Comparison of ENCODE assay signal across 12 cellular contexts in genomic region chr19:41997851-41998229, GRCh38. TPM values are rescaled to one million over a fixed set of nuclear protein-coding genes. Genes with fewer than 3 reads are reported as not detected.
DNase-seq lines count a peak whose midpoint lies in the region; ATAC-seq, FAIRE-seq and TF ChIP-seq lines count a peak whose summit lies in the region.
"Had no signal": no experiment of that assay in that cellular context is flagged by ENCODE, and none has a peak within 500 bp of the region (broad histone marks: within the 10 kb centered on the region; RNA-seq: fewer than 3 reads in every experiment).

No MANE protein-coding gene starts in this region.

- H3K27ac Mint-ChIP-seq in GM23338: no peak overlapping the region

- no peaks in the 10 kb centered on the region; the same call in 1 of the 2 replicates for H3K36me3 ChIP-seq in GM23338 (ENCODE audit: insufficient read depth)
- H3K36me3 ChIP-seq in OCI-LY1 (ENCODE audit: insufficient read depth, low read length): no peaks in the 10 kb centered on the region
- H3K36me3 ChIP-seq in stomach: no peaks in the 10 kb centered on the region

- intact Hi-C loops in stomach (cut with DNase I; ENCODE audit: low total_unique reads): no loop called here

- H2AFZ ChIP-seq in GM23338 (no peak overlapping the region), OCI-LY1 (ENCODE audit: low read length) (no peak overlapping the region)
- H2AFZ ChIP-seq: hepatocyte had no signal

- no peaks in the 10 kb centered on the region for H3K9me2 ChIP-seq in GM23338 (ENCODE audit: insufficient read depth)
- no peaks in the 10 kb centered on the region for H3K9me2 ChIP-seq in OCI-LY1 (ENCODE audit: low read depth, low read length)

- H3F3A ChIP-seq in GM23338 (replicated peaks; ENCODE audit: low read depth) (peaks cover 23% of the 10 kb centered on the region; the same call in 1 of the 2 replicates), OCI-LY1 (ENCODE audit: insufficient read depth, low read length) (no peaks in the 10 kb centered on the region)

- H3K4me3 Mint-ChIP-seq in GM23338: peak overlapping the region; percentile 70

- H3K4me1 ChIP-seq in GM23338 (ENCODE audit: insufficient read depth): peaks cover 18% of the 10 kb centered on the region
- H3K4me1 ChIP-seq in OCI-LY1 (ENCODE audit: insufficient read depth, low read length, severe bottlenecking): peaks cover 19% of the 10 kb centered on the region
- H3K4me1 ChIP-seq in stomach: peaks cover 19 to 39% (median 32%) of the 10 kb centered on the region in 4 donors

- 3 to 12% (median 10%) methylated on average over 14 of the region's 14 CpGs for WGBS in stomach, 5 donors

- H3K27me3 ChIP-seq in GM23338 (ENCODE audit: insufficient read depth) (peaks cover 72% of the 10 kb centered on the region), OCI-LY1 (ENCODE audit: insufficient read depth, low read length) (peaks cover 14% of the 10 kb centered on the region), layer of hippocampus (ENCODE audit: control insufficient read depth, insufficient read depth, low read length) (peaks cover 28% of the 10 kb centered on the region), stomach (peaks cover 11 to 98% (median 96%) of the 10 kb centered on the region in 3 donors)

- peaks cover 34% of the 10 kb centered on the region for H3K4me1 Mint-ChIP-seq in GM23338

- H3K4me3 ChIP-seq in GM23338: peak overlapping the region; percentile 58
- H3K4me3 ChIP-seq in OCI-LY1 (ENCODE audit: low read depth, low read length, poor library complexity, severe bottlenecking): peak overlapping the region; percentile 14
- no peak overlapping the region for H3K4me3 ChIP-seq in stomach
- H3K4me3 ChIP-seq: hepatocyte, mucosa of descending colon had no signal

- H3K9me3 Mint-ChIP-seq in GM23338: no peaks in the 10 kb centered on the region

- FAIRE-seq in D721Med (lab: Jason Lieb, UNC): no peak

- peak; percentile 2 for ATAC-seq in GM23338
- no peak for ATAC-seq in HG03097 (IDR thresholded peaks at IDR 0.05; ENCODE audit: low FRiP score, unreplicated experiment)

- TF ChIP-seq EP300 in stomach (IDR thresholded peaks at IDR 0.05): no peak

- H4K20me1 ChIP-seq in GM23338 (replicated peaks; ENCODE audit: insufficient read depth): peaks cover 10% of the 10 kb centered on the region; the same call in 1 of the 2 replicates
- H4K20me1 ChIP-seq in OCI-LY1 (ENCODE audit: insufficient read depth, low read length): no peaks in the 10 kb centered on the region

- H3K79me2 ChIP-seq in GM23338 (replicated peaks; ENCODE audit: insufficient read depth): no peaks in the 10 kb centered on the region
- no peaks in the 10 kb centered on the region for H3K79me2 ChIP-seq in OCI-LY1 (ENCODE audit: insufficient read depth, low read length)
- H3K79me2 ChIP-seq: hepatocyte had no signal

- peak overlapping the region; percentile 89 for H3K4me2 ChIP-seq in GM23338
- H3K4me2 ChIP-seq in OCI-LY1 (ENCODE audit: low read length): peak overlapping the region; percentile 45; the same call in 1 of the 2 replicates

- TF ChIP-seq CTCF in D721Med (IDR thresholded peaks at IDR 0.05; ENCODE audit: insufficient read depth, missing control alignments) (no peak), GM23338 (conservative IDR thresholded peaks at IDR 0.05; ENCODE audit: low read depth in 2 of 2) (no peak), OCI-LY1 (IDR thresholded peaks at IDR 0.05; ENCODE audit: low read length) (no peak), stomach (IDR thresholded peaks at IDR 0.05) (no peak)

- DNase-seq in D721Med (ENCODE audit: insufficient read length, low spot score): peak; percentile 79
- peak; percentile 76 for DNase-seq in GM23338 (ENCODE audit: low spot score)
- no peak for DNase-seq in HPDE6-E6E7 (ENCODE audit: extremely low spot score)
- no peak for DNase-seq in stomach
- DNase-seq in amniotic stem cell (lab: John Stamatoyannopoulos, UW): no peak
- DNase-seq: NCI-H2081 treated with DMSO at 0.1 percent for 48 hours, SIG-M5 had no signal

- H3K27ac ChIP-seq in GM23338 (ENCODE audit: low read depth) (no peak overlapping the region), OCI-LY1 (ENCODE audit: low read depth, low read length, poor library complexity, severe bottlenecking) (no peak overlapping the region), layer of hippocampus (ENCODE audit: low read depth, low read length) (peak overlapping the region; percentile 2), stomach (no peak overlapping the region)
- H3K27ac ChIP-seq: hepatocyte had no signal

- H3K9ac ChIP-seq in OCI-LY1 (ENCODE audit: low read length): no peak overlapping the region

- H3K9me3 ChIP-seq in OCI-LY1 (ENCODE audit: low read length) (no peaks in the 10 kb centered on the region), stomach (no peaks in the 10 kb centered on the region)
- H3K9me3 ChIP-seq: mucosa of descending colon had no signal

- H3K36me3 Mint-ChIP-seq in GM23338 (ENCODE audit: low read depth): peaks cover 11% of the 10 kb centered on the region; the same call in 2 of the 3 replicates

- H3K27me3 Mint-ChIP-seq in GM23338 (ENCODE audit: insufficient read depth, low read depth, poor library complexity): peaks cover 71% of the 10 kb centered on the region

- no peak for TF ChIP-seq POLR2A in stomach (IDR thresholded peaks at IDR 0.05)

TF ChIP-seq in GM23338, 12 proteins besides CTCF, POLR2A, EP300 and RAD21:
- TF ChIP-seq STAT1 (IDR thresholded peaks at IDR 0.05; ENCODE audit: unreplicated experiment) (no peak), POLR2AphosphoS5 (IDR thresholded peaks at IDR 0.05; ENCODE audit: low read depth) (peak; percentile 31)

RNA-seq across cellular contexts. Expression of gene ATP1A3, which starts 3.8 kb away (rescaled TPM):
- total RNA-seq in GM23338 (2014; rRNA removed; shearing (Covaris generic)): 33.1 and 37.3 TPM in 2 replicates
- 11.0 and 11.5 TPM in 2 replicates for polyA plus RNA-seq in GM23338 (2016; fragmentation: Nextera tagmentation; extraction: Ambion mirVana)
- total RNA-seq in stomach: under 1 TPM in 1 of 5 donors, not detected in 4; 0.29 TPM
- under 1 TPM in 2 of 3 donors, not detected in 1; 0.12 to 0.45 TPM for polyA plus RNA-seq in stomach

RNA-seq across cellular contexts. Expression of gene RABAC1, which starts 38.7 kb away (rescaled TPM):
- total RNA-seq in GM23338 (2014; rRNA removed; shearing (Covaris generic)): 113 and 151 TPM in 2 replicates
- polyA plus RNA-seq in GM23338 (2016; fragmentation: Nextera tagmentation; extraction: Ambion mirVana): 206 and 215 TPM in 2 replicates
- total RNA-seq in stomach: 100 to 1,000 TPM in 3 of 5 donors, 10 to 100 TPM in 2; 44.6 to 499 (median 114) TPM
- polyA plus RNA-seq in stomach: 100 to 1,000 TPM; 127 to 181 (median 170) TPM

Comparison
In these comparisons a context has a peak if more than half of its experiments do, and no peak if none do; other contexts are left out.
1. DNase-seq: peak in D721Med (single experiment) and GM23338 (single experiment); none in HPDE6-E6E7 (single experiment), stomach (single experiment) and amniotic stem cell (single experiment).
2. H3K4me3 ChIP-seq: peak in GM23338 (single experiment) and OCI-LY1 (single experiment); none in stomach (0 of 4).
3. RNA of gene ATP1A3, which starts 3.8 kb away (total RNA-seq): 33.1 to 37.3 TPM in GM23338; 0.29 TPM in stomach; every median in the first group is over 10 times any median in the second.